1 cellular context compared by ENCODE assay signal in genomic region chr16:15772579-15773293, GRCh38.
A peak's percentile ranks its signal among the peaks of the same experiment; 100 is the strongest.
TF ChIP-seq lines count a peak whose summit lies in the region.

No MANE protein-coding gene starts in this region.

TF ChIP-seq in K562, 482 proteins besides CTCF, POLR2A, EP300 and RAD21 (continued from another document):
- TF ChIP-seq HDGF (IDR thresholded peaks at IDR 0.05) (no peak), ZNF12 (CRISPR knock-in tag; IDR thresholded peaks at IDR 0.05) (no peak), ZNF354B (CRISPR knock-in tag; IDR thresholded peaks at IDR 0.05) (no peak), TAL1 (IDR thresholded peaks at IDR 0.05) (peak; percentile 43; the same call in 1 of the 2 replicates), MXD1 (CRISPR knock-in tag; IDR thresholded peaks at IDR 0.05; ENCODE audit: borderline replicate concordance, poor library complexity, severe bottlenecking) (no peak), CBFA2T3 (IDR thresholded peaks at IDR 0.05) (peak; percentile 59), KDM2B (CRISPR knock-in tag; IDR thresholded peaks at IDR 0.05) (no peak), U2AF2 (optimal IDR thresholded peaks at IDR 0.05; ENCODE audit: low read depth, low read length) (no peak), NFE2 (IDR thresholded peaks at IDR 0.05; ENCODE audit: low read depth) (no peak), ATF6 (CRISPR knock-in tag; IDR thresholded peaks at IDR 0.05) (no peak), SREBF2 (CRISPR knock-in tag; IDR thresholded peaks at IDR 0.05) (no peak), CEBPB (tag; IDR thresholded peaks at IDR 0.05) (peak; percentile 31; the same call in 1 of the 2 replicates)
- TF ChIP-seq, protein P1, sequence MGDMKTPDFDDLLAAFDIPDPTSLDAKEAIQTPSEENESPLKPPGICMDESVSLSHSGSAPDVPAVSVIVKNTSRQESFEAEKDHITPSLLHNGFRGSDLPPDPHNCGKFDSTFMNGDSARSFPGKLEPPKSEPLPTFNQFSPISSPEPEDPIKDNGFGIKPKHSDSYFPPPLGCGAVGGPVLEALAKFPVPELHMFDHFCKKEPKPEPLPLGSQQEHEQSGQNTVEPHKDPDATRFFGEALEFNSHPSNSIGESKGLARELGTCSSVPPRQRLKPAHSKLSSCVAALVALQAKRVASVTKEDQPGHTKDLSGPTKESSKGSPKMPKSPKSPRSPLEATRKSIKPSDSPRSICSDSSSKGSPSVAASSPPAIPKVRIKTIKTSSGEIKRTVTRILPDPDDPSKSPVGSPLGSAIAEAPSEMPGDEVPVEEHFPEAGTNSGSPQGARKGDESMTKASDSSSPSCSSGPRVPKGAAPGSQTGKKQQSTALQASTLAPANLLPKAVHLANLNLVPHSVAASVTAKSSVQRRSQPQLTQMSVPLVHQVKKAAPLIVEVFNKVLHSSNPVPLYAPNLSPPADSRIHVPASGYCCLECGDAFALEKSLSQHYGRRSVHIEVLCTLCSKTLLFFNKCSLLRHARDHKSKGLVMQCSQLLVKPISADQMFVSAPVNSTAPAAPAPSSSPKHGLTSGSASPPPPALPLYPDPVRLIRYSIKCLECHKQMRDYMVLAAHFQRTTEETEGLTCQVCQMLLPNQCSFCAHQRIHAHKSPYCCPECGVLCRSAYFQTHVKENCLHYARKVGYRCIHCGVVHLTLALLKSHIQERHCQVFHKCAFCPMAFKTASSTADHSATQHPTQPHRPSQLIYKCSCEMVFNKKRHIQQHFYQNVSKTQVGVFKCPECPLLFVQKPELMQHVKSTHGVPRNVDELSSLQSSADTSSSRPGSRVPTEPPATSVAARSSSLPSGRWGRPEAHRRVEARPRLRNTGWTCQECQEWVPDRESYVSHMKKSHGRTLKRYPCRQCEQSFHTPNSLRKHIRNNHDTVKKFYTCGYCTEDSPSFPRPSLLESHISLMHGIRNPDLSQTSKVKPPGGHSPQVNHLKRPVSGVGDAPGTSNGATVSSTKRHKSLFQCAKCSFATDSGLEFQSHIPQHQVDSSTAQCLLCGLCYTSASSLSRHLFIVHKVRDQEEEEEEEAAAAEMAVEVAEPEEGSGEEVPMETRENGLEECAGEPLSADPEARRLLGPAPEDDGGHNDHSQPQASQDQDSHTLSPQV (IDR thresholded peaks at IDR 0.05), result no peak
- TF ChIP-seq, protein P2, sequence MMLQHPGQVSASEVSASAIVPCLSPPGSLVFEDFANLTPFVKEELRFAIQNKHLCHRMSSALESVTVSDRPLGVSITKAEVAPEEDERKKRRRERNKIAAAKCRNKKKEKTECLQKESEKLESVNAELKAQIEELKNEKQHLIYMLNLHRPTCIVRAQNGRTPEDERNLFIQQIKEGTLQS (IDR thresholded peaks at IDR 0.05), result peak; percentile 24; the same call in 1 of the 2 replicates
- TF ChIP-seq, protein P2 (CRISPR knock-in tag; conservative IDR thresholded peaks at IDR 0.05), result no peak
